In genomic region chr16:88380099-88380498, GRCh38 we compare ENCODE assay signal across 26 cellular contexts. TPM values are rescaled to one million over a fixed set of nuclear protein-coding genes. Genes with fewer than 3 reads are reported as not detected.
"Had no signal": no experiment of that assay in that cellular context is flagged by ENCODE, and none has a peak within 500 bp of the region (broad histone marks: within the 10 kb centered on the region; RNA-seq: fewer than 3 reads in every experiment).

No MANE protein-coding gene starts in this region.

- H3K4me1 Mint-ChIP-seq: activated naive CD8-positive, alpha-beta T cell treated with anti-CD3 and anti-CD28 coated beads for 36 hours had no signal

- H3K9me3 ChIP-seq: breast epithelium had no signal

- ATAC-seq: activated CD4-positive, CD25-positive, alpha-beta regulatory T cell treated with anti-CD3 and anti-CD28 coated beads, Interleukin-2, amount 50 U/mL, for 24 hours; activated CD8-positive, alpha-beta T cell treated with anti-CD3 and anti-CD28 coated beads for 36 hours; activated T-cell treated with anti-CD3 and anti-CD28 coated beads, Interleukin-2, amount 50 U/mL, for 72 hours; Panc1 had no signal

- H3K27ac ChIP-seq: breast epithelium had no signal

- H3K27me3 ChIP-seq: breast epithelium had no signal

- H3K4me3 ChIP-seq: breast epithelium had no signal

- H3K9me3 Mint-ChIP-seq: activated CD8-positive, alpha-beta T cell treated with anti-CD3 and anti-CD28 coated beads for 36 hours; activated naive CD4-positive, alpha-beta T cell treated with anti-CD3 and anti-CD28 coated beads, Interleukin-2, amount 10 ng/mL, durations not matched to agents 7 days and 5 days; activated naive CD8-positive, alpha-beta T cell treated with anti-CD3 and anti-CD28 coated beads for 36 hours; activated T-cell treated with anti-CD3 and anti-CD28 coated beads, Interleukin-2, amount 50 U/mL, for 72 hours; activated T-helper 2 cell treated with anti-CD3 and anti-CD28 coated beads, Interferon-gamma antibody, Interleukin-2, Interleukin-4, amounts not matched to agents 10 μg/mL and 5 μg/mL and 100 μg/mL, durations not matched to agents 14 hours and 24 hours and 36 hours; T-helper 1 cell treated with Interleukin-12 subunit alpha and Interleukin-12 subunit beta and Interleukin-4 antibody, amounts not matched to agents 30 μg/mL and 1 μg/mL, for 36 hours had no signal

- H3K27ac Mint-ChIP-seq: activated CD8-positive, alpha-beta T cell treated with anti-CD3 and anti-CD28 coated beads for 36 hours; activated naive CD4-positive, alpha-beta T cell treated with anti-CD3 and anti-CD28 coated beads, Interleukin-2, amount 10 ng/mL, durations not matched to agents 7 days and 5 days; activated naive CD8-positive, alpha-beta T cell treated with anti-CD3 and anti-CD28 coated beads for 36 hours; activated T-cell treated with anti-CD3 and anti-CD28 coated beads, Interleukin-2, amount 50 U/mL, for 72 hours; activated T-helper 2 cell treated with anti-CD3 and anti-CD28 coated beads, Interferon-gamma antibody, Interleukin-2, Interleukin-4, amounts not matched to agents 10 μg/mL and 5 μg/mL and 100 μg/mL, durations not matched to agents 14 hours and 24 hours and 36 hours; T-helper 1 cell treated with Interleukin-12 subunit alpha and Interleukin-12 subunit beta and Interleukin-4 antibody, amounts not matched to agents 30 μg/mL and 1 μg/mL, for 36 hours had no signal

- H3K4me3 Mint-ChIP-seq: activated CD8-positive, alpha-beta T cell treated with anti-CD3 and anti-CD28 coated beads for 36 hours; activated naive CD4-positive, alpha-beta T cell treated with anti-CD3 and anti-CD28 coated beads, Interleukin-2, amount 10 ng/mL, durations not matched to agents 7 days and 5 days; activated naive CD8-positive, alpha-beta T cell treated with anti-CD3 and anti-CD28 coated beads for 36 hours; activated T-cell treated with anti-CD3 and anti-CD28 coated beads, Interleukin-2, amount 50 U/mL, for 72 hours; T-helper 1 cell treated with Interleukin-12 subunit alpha and Interleukin-12 subunit beta and Interleukin-4 antibody, amounts not matched to agents 30 μg/mL and 1 μg/mL, for 36 hours had no signal

- H3K36me3 ChIP-seq: breast epithelium had no signal

- DNase-seq: activated CD4-positive, alpha-beta T cell treated with anti-CD3 and anti-CD28 coated beads for 4 hours; activated CD8-positive, alpha-beta memory T cell treated with anti-CD3 and anti-CD28 coated beads, Interleukin-2, amount 50 U/mL, for 4 hours; activated CD8-positive, alpha-beta T cell treated with anti-CD3 and anti-CD28 coated beads for 36 hours; activated gamma-delta T cell treated with Interleukin-2 at 50 U/mL for 16 hours; activated naive CD4-positive, alpha-beta T cell treated with anti-CD3 and anti-CD28 coated beads, Interleukin-2, amount 10 ng/mL, durations not matched to agents 7 days and 5 days; activated naive CD8-positive, alpha-beta T cell treated with anti-CD3 and anti-CD28 coated beads for 36 hours; activated T-cell treated with anti-CD3 and anti-CD28 coated beads, Interleukin-2, amount 50 U/mL, for 72 hours; anterior cingulate cortex; central memory CD4-positive, alpha-beta T cell; KG1; NCI-H1092; NCI-H1417; NCI-H1930; NCI-H2171 treated with DMSO at 0.1 percent for 48 hours; NCI-H226; NCI-H526 treated with DMSO at 0.1 percent for 48 hours; NCI-H82; OCI-M1; RPMI8226; SHP77 had no signal

RNA-seq across cellular contexts. Expression of gene ZNF469, which starts 2.7 kb away (rescaled TPM):
- total RNA-seq: SK-MEL-5 had no signal
